ENCODE assay signal across 8 cellular contexts in genomic region chr1:92975551-92976232, GRCh38. TPM values are rescaled to one million over a fixed set of nuclear protein-coding genes. Genes with fewer than 3 reads are reported as not detected.
A peak's percentile ranks its signal among the peaks of the same experiment; 100 is the strongest.
DNase-seq lines count a peak whose midpoint lies in the region; ATAC-seq and TF ChIP-seq lines count a peak whose summit lies in the region.

No MANE protein-coding gene starts in this region.

- H3K4ac ChIP-seq in trophoblast cell (ENCODE audit: low read depth, low read length) = no peak overlapping the region

- H3K79me2 ChIP-seq in trophoblast cell (ENCODE audit: control insufficient read depth, insufficient read depth, low read length, poor library complexity) = no peaks in the 10 kb centered on the region

- no peak overlapping the region for H3K14ac ChIP-seq in trophoblast cell (ENCODE audit: low read length)

- H3K36me3 ChIP-seq in trophoblast cell (ENCODE audit: control insufficient read depth in 1 of 2, insufficient read depth in 2 of 2, low read length in 2 of 2) = no peaks in the 10 kb centered on the region

- peak; percentile 94 for DNase-seq in GM12864 (ENCODE audit: low read depth)
- no peak for DNase-seq in activated naive CD4-positive, alpha-beta T cell treated with anti-CD3 and anti-CD28 coated beads, Interleukin-2, amount 50 U/mL, for 72 hours (ENCODE audit: low spot score in 2 of 2)
- no peak for DNase-seq in NCI-H82 (lab: John Stamatoyannopoulos, UW)
- no peak for DNase-seq in stimulated activated CD4-positive, alpha-beta T cell treated with anti-CD3 and anti-CD28 coated beads, Interleukin-4, amount 100 ng/mL, for 24 hours
- DNase-seq in trophoblast cell = no peak
- DNase-seq in DMS53 treated with DMSO at 0.1 percent for 48 hours (lab: John Stamatoyannopoulos, UW; ENCODE audit: unreplicated experiment) = no peak

- H4K91ac ChIP-seq in trophoblast cell (ENCODE audit: low read depth, low read length) = no peak overlapping the region

- H2AFZ ChIP-seq in trophoblast cell (ENCODE audit: insufficient read depth, low read length, poor library complexity) = no peak overlapping the region

- no peaks in the 10 kb centered on the region for H3K9me3 ChIP-seq in trophoblast cell (ENCODE audit: insufficient read depth, low read depth, low read length)

- WGBS in trophoblast cell (ENCODE audit: extremely low coverage, insufficient coverage, insufficient read length) = no CpG with 5 or more reads among the region's 7 CpGs

- H3K27me3 ChIP-seq in trophoblast cell (ENCODE audit: insufficient read depth, low read length) = no peaks in the 10 kb centered on the region

- no peak overlapping the region; the same call in 1 of the 2 replicates for H3K4me3 ChIP-seq in GM12864 (ENCODE audit: low read depth, low read length)
- no peak overlapping the region for H3K4me3 ChIP-seq in trophoblast cell (ENCODE audit: low read depth, low read length)

- H3K9me3 Mint-ChIP-seq in activated naive CD4-positive, alpha-beta T cell treated with anti-CD3 and anti-CD28 coated beads, Interleukin-2, amount 50 U/mL, for 72 hours = no peaks in the 10 kb centered on the region

- H4K12ac ChIP-seq in trophoblast cell (ENCODE audit: low read depth, low read length) = no peak overlapping the region

- TF ChIP-seq CTCF in GM12864 (IDR thresholded peaks at IDR 0.05; ENCODE audit: low read depth, low read length, missing control alignments) = no peak

- H3K27ac Mint-ChIP-seq in activated naive CD4-positive, alpha-beta T cell treated with anti-CD3 and anti-CD28 coated beads, Interleukin-2, amount 50 U/mL, for 72 hours = peak overlapping the region; percentile 69 to 91

- no peak overlapping the region for H3K27ac ChIP-seq in trophoblast cell (ENCODE audit: low read depth, low read length)

- H3K9ac ChIP-seq in trophoblast cell (ENCODE audit: low read length) = no peak overlapping the region

- H4K8ac ChIP-seq in trophoblast cell (ENCODE audit: low read depth, low read length) = no peak overlapping the region

- H3K4me2 ChIP-seq in trophoblast cell (ENCODE audit: low read length) = no peak overlapping the region

- H2BK120ac ChIP-seq in trophoblast cell (ENCODE audit: insufficient read depth, low read length, poor library complexity) = no peak overlapping the region

- no peak overlapping the region for H2BK12ac ChIP-seq in trophoblast cell (ENCODE audit: low read length)

- no peak overlapping the region for H3K23ac ChIP-seq in trophoblast cell (ENCODE audit: low read length)

- H2BK5ac ChIP-seq in trophoblast cell (ENCODE audit: low read depth, low read length, poor library complexity) = no peak overlapping the region

- H3K18ac ChIP-seq in trophoblast cell (ENCODE audit: low read length) = no peak overlapping the region

- no peaks in the 10 kb centered on the region for H3K4me1 ChIP-seq in trophoblast cell (ENCODE audit: control insufficient read depth in 1 of 2, insufficient read depth in 2 of 2, low read length in 2 of 2)

- H3K36me3 Mint-ChIP-seq in activated naive CD4-positive, alpha-beta T cell treated with anti-CD3 and anti-CD28 coated beads, Interleukin-2, amount 50 U/mL, for 72 hours = no peaks in the 10 kb centered on the region

- H2AK5ac ChIP-seq in trophoblast cell (ENCODE audit: low read length) = no peak overlapping the region

- ATAC-seq in GM19463 (IDR thresholded peaks at IDR 0.05; ENCODE audit: unreplicated experiment) (peak; percentile 66), HG03342 (IDR thresholded peaks at IDR 0.05; ENCODE audit: unreplicated experiment) (peak; percentile 78)
- ATAC-seq in activated naive CD4-positive, alpha-beta T cell treated with anti-CD3 and anti-CD28 coated beads, Interleukin-2, amount 50 U/mL, for 72 hours = peak; percentile 47

- H3K79me1 ChIP-seq in trophoblast cell (ENCODE audit: low read length) = no peaks in the 10 kb centered on the region

RNA-seq across cellular contexts. Expression of gene DIPK1A, which starts 14.4 kb away (rescaled TPM):
- total RNA-seq in activated naive CD4-positive, alpha-beta T cell treated with anti-CD3 and anti-CD28 coated beads, Interleukin-2, amount 50 U/mL, for 72 hours = 1 to 10 TPM; 5.8 to 8.0 TPM
- polyA plus RNA-seq in trophoblast cell (2013) = 11.7 and 11.8 TPM in 2 replicates
